Comparison of ENCODE assay signal across 28 cellular contexts in genomic region chr3:181773921-181774320, GRCh38.
"Had no signal": no experiment of that assay in that cellular context is flagged by ENCODE, and none has a peak within 500 bp of the region (broad histone marks: within the 10 kb centered on the region; RNA-seq: fewer than 3 reads in every experiment).

No MANE protein-coding gene starts in this region.

- H3K27ac ChIP-seq: epithelial cell of prostate, esophagus squamous epithelium, gastroesophageal sphincter, pancreas, psoas muscle, right atrium auricular region, stomach, suprapubic skin, tibial artery, upper lobe of right lung had no signal

- H3K4me3 ChIP-seq: esophagus squamous epithelium, gastroesophageal sphincter, pancreas, psoas muscle, right atrium auricular region, smooth muscle cell, stomach, suprapubic skin, tibial artery, upper lobe of right lung had no signal

- H3K36me3 ChIP-seq: esophagus squamous epithelium, gastroesophageal sphincter, pancreas, right atrium auricular region, stomach, suprapubic skin, tibial artery, upper lobe of right lung had no signal

- H3K4me2 ChIP-seq: smooth muscle cell had no signal

- H3K4me1 ChIP-seq: esophagus squamous epithelium, gastroesophageal sphincter, pancreas, psoas muscle, right atrium auricular region, stomach, suprapubic skin, tibial artery, upper lobe of right lung had no signal

- H3K9me3 ChIP-seq: esophagus squamous epithelium, gastroesophageal sphincter, pancreas, psoas muscle, right atrium auricular region, stomach, suprapubic skin, tibial artery, upper lobe of right lung had no signal

- H3K27me3 ChIP-seq: esophagus squamous epithelium, gastroesophageal sphincter, pancreas, right atrium auricular region, stomach, suprapubic skin, tibial artery, upper lobe of right lung had no signal

- DNase-seq: activated CD4-positive, alpha-beta memory T cell treated with anti-CD3 and anti-CD28 coated beads, Interleukin-2, amount 10 ng/mL, durations not matched to agents 7 days and 5 days; activated CD4-positive, alpha-beta T cell treated with anti-CD3 and anti-CD28 coated beads for 1 hour; activated CD4-positive, alpha-beta T cell treated with anti-CD3 and anti-CD28 coated beads, Interleukin-2, amount 10 ng/mL, durations not matched to agents 7 days and 5 days; activated CD8-positive, alpha-beta memory T cell treated with anti-CD3 and anti-CD28 coated beads, Interleukin-2, amount 50 U/mL, for 48 hours; activated T-cell treated with anti-CD3 and anti-CD28 coated beads, Interleukin-2, amount 50 U/mL, for 4 hours; esophagus squamous epithelium; hippocampal formation; left cardiac atrium; midbrain; naive thymus-derived CD8-positive, alpha-beta T cell; pancreas; psoas muscle; stimulated activated CD4-positive, alpha-beta T cell treated with anti-CD3 and anti-CD28 coated beads, Interleukin-1b, Interleukin-23, amount 100 ng/mL, for 48 hours; stimulated activated CD4-positive, alpha-beta T cell treated with anti-CD3 and anti-CD28 coated beads, Interleukin-4, amount 100 ng/mL, for 4 hours; stimulated activated naive B cell treated with anti-CD40 and anti-IgM and Interleukin-4, amounts not matched to agents 10 μg/mL and 1 μg/mL and 100 μg/mL, for 72 hours; stomach; T-helper 17 cell; T1000; tibial artery; upper lobe of right lung had no signal

- ATAC-seq: activated naive CD4-positive, alpha-beta T cell treated with anti-CD3 and anti-CD28 coated beads, Interleukin-2, amount 50 U/mL, for 72 hours; activated T-cell treated with anti-CD3 and anti-CD28 coated beads, Interleukin-2, amount 50 U/mL, for 4 hours; activated T-helper 17 cell treated with anti-CD3 and anti-CD28 coated beads, Interleukin-2, amount 50 U/mL, for 72 hours; gastroesophageal sphincter; left cardiac atrium; naive thymus-derived CD8-positive, alpha-beta T cell; pancreas; psoas muscle; stimulated activated naive B cell treated with anti-CD40 and anti-IgM and Interleukin-4, amounts not matched to agents 10 μg/mL and 1 μg/mL and 100 μg/mL, for 72 hours; T-helper 17 cell; upper lobe of right lung; WTC11 had no signal
